23 cellular contexts compared by ENCODE assay signal in genomic region chr5:172864161-172864560, GRCh38. TPM values are rescaled to one million over a fixed set of nuclear protein-coding genes. Genes with fewer than 3 reads are reported as not detected.
DNase-seq lines count a peak whose midpoint lies in the region; ATAC-seq, FAIRE-seq and TF ChIP-seq lines count a peak whose summit lies in the region.
"Had no signal": no experiment of that assay in that cellular context is flagged by ENCODE, and none has a peak within 500 bp of the region (broad histone marks: within the 10 kb centered on the region; RNA-seq: fewer than 3 reads in every experiment).

No MANE protein-coding gene starts in this region.

- H3K27me3 ChIP-seq in esophagus muscularis mucosa, result no peaks in the 10 kb centered on the region
- no peaks in the 10 kb centered on the region for H3K27me3 ChIP-seq in gastrocnemius medialis
- H3K27me3 ChIP-seq: Peyer's patch had no signal

- H3K4me1 Mint-ChIP-seq in activated CD8-positive, alpha-beta T cell treated with anti-CD3 and anti-CD28 coated beads for 36 hours (ENCODE audit: low read depth), result peaks cover 45% of the 10 kb centered on the region

- H3K4me1 ChIP-seq in A549 (peaks cover 99% of the 10 kb centered on the region), esophagus muscularis mucosa (peaks cover 72 to 93% (median 90%) of the 10 kb centered on the region in 4 donors), gastrocnemius medialis (peaks cover 89 to 93% of the 10 kb centered on the region in 2 donors)

- H3K36me3 Mint-ChIP-seq in activated CD8-positive, alpha-beta T cell treated with anti-CD3 and anti-CD28 coated beads for 36 hours (ENCODE audit: low read depth), result no peaks in the 10 kb centered on the region
- H3K36me3 Mint-ChIP-seq: IgD-negative memory B cell had no signal

- TF ChIP-seq RAD21 in A549 (conservative IDR thresholded peaks at IDR 0.05 in 1 of 2, IDR thresholded peaks at IDR 0.05 in 1 of 2), result no peak

- ATAC-seq in A549 (no peak), gastrocnemius medialis (no peak)
- ATAC-seq in activated CD8-positive, alpha-beta T cell treated with anti-CD3 and anti-CD28 coated beads for 36 hours, result no peak
- ATAC-seq: HCT116, Right ventricle myocardium inferior had no signal

- CTCF ChIA-PET in A549 (lab: Yijun Ruan, JAX) (interaction anchor here (0.7 to 1.0 kb wide), 2 partner anchors 92 to 351 kb away, joined by 3 to 4 read pairs; no protein-coding TSS in a partner anchor), RWPE1 (lab: Yijun Ruan, JAX) (interaction anchor here (1.8 kb wide), 1 partner anchor 150 kb away, joined by 5 read pairs; no protein-coding TSS in a partner anchor)
- CTCF ChIA-PET in activated CD8-positive, alpha-beta T cell treated with anti-CD3 and anti-CD28 coated beads for 36 hours (lab: Charles Lee), result interaction anchor here (0.6 kb wide), 1 partner anchor 188 kb away, joined by 3 read pairs; no protein-coding TSS in a partner anchor

- no peak overlapping the region for H3K4me2 ChIP-seq in A549

- intact Hi-C loops in esophagus muscularis mucosa (cut with DNase I), result loop anchor here (10.0 kb wide), 1 partner anchor 149 kb away; no protein-coding TSS in a partner anchor
- intact Hi-C loops in gastrocnemius medialis (cut with DNase I; ENCODE audit: low total_unique reads), result loop anchor here (10.0 kb wide), 3 partner anchors 191 to 901 kb away; partner anchors contain the start of gene CREBRF
- intact Hi-C loops in activated CD8-positive, alpha-beta T cell treated with anti-CD3 and anti-CD28 coated beads for 36 hours (cut with micrococcal nuclease), result no loop called here

- TF ChIP-seq EP300 in A549 (IDR thresholded peaks at IDR 0.05) (no peak), esophagus muscularis mucosa (IDR thresholded peaks at IDR 0.05) (no peak)

- TF ChIP-seq POLR2A in A549 (IDR thresholded peaks at IDR 0.05; ENCODE audit: low read length) (no peak), esophagus muscularis mucosa (IDR thresholded peaks at IDR 0.05; ENCODE audit: low read depth) (no peak), gastrocnemius medialis (IDR thresholded peaks at IDR 0.05) (no peak)

- no peak overlapping the region for H3K4me3 Mint-ChIP-seq in activated CD8-positive, alpha-beta T cell treated with anti-CD3 and anti-CD28 coated beads for 36 hours
- H3K4me3 Mint-ChIP-seq: B cell, IgD-negative memory B cell had no signal

- no peak overlapping the region for H3K27ac Mint-ChIP-seq in activated CD8-positive, alpha-beta T cell treated with anti-CD3 and anti-CD28 coated beads for 36 hours
- H3K27ac Mint-ChIP-seq: B cell had no signal

- no peak for TF ChIP-seq CTCF in A549 (IDR thresholded peaks at IDR 0.05)
- no peak for TF ChIP-seq CTCF in RWPE1 (conservative IDR thresholded peaks at IDR 0.05; ENCODE audit: low read depth)
- TF ChIP-seq CTCF in esophagus muscularis mucosa (IDR thresholded peaks at IDR 0.05), result no peak
- TF ChIP-seq CTCF in gastrocnemius medialis (IDR thresholded peaks at IDR 0.05 in 4 of 5, conservative IDR thresholded peaks at IDR 0.05 in 1 of 5), result no peak
- no peak for TF ChIP-seq CTCF in activated CD8-positive, alpha-beta T cell treated with anti-CD3 and anti-CD28 coated beads for 36 hours (IDR thresholded peaks at IDR 0.05)

- H3K27ac ChIP-seq in A549 (peak overlapping the region; percentile 96 to 99; a peak in 5 of 6 replicates), RWPE1 (peak overlapping the region; percentile 61), esophagus muscularis mucosa (replicated peaks in 1 of 4) (peak overlapping the region in 3 of 4 donors; percentile 3 to 97 (median 90)), gastrocnemius medialis (peak overlapping the region; percentile 85 to 98 (median 94))
- H3K27ac ChIP-seq: Peyer's patch had no signal

- DNase-seq in A549 (ENCODE audit: low read depth in 1 of 2, low spot score in 1 of 2) (no peak), RWPE1 (ENCODE audit: low spot score) (no peak), esophagus muscularis mucosa (ENCODE audit: extremely low spot score) (no peak), gastrocnemius medialis (no peak), NCI-H82 (lab: John Stamatoyannopoulos, UW) (no peak), HK-2 (ENCODE audit: unreplicated experiment) (no peak), islet precursor cell (no peak)
- no peak for DNase-seq in activated CD8-positive, alpha-beta T cell treated with anti-CD3 and anti-CD28 coated beads for 36 hours
- DNase-seq: EL, GF-D8, MV-4-11, NCI-H1105 treated with DMSO at 0.1 percent for 48 hours, NCI-H2029 treated with DMSO at 0.1 percent for 48 hours, NCI-H226, NCI-H510A treated with DMSO at 0.1 percent for 48 hours, NCI-H748 treated with DMSO at 0.1 percent for 48 hours, Peyer's patch had no signal

- H3K27me3 Mint-ChIP-seq in activated CD8-positive, alpha-beta T cell treated with anti-CD3 and anti-CD28 coated beads for 36 hours, result no peaks in the 10 kb centered on the region
- H3K27me3 Mint-ChIP-seq: B cell, IgD-negative memory B cell had no signal

- H3K4me3 ChIP-seq in A549, result no peak overlapping the region
- no peak overlapping the region for H3K4me3 ChIP-seq in esophagus muscularis mucosa
- no peak overlapping the region for H3K4me3 ChIP-seq in gastrocnemius medialis
- H3K4me3 ChIP-seq: Peyer's patch had no signal

- 63% methylated on average over 4 of the region's 4 CpGs for WGBS in A549 (ENCODE audit: missing lambda C conversion rate)
- WGBS in esophagus muscularis mucosa, result 84% methylated on average over 4 of the region's 4 CpGs

- POLR2A ChIA-PET in A549 (lab: Yijun Ruan, JAX), result no interaction called here
- POLR2A ChIA-PET in RWPE1 (lab: Yijun Ruan, JAX; ENCODE audit: low non-redundant PET), result interaction anchor here (0.7 kb wide), 1 partner anchor 25 kb away, joined by 10 read pairs; no protein-coding TSS in a partner anchor
- POLR2A ChIA-PET in activated CD8-positive, alpha-beta T cell treated with anti-CD3 and anti-CD28 coated beads for 36 hours (lab: Charles Lee), result no interaction called here

- in situ Hi-C loops in gastrocnemius medialis (cut with MboI; ENCODE audit: low sequenced_read_pairs in 4 of 4), result loop anchor here in 1 of 4 donors (10.0 kb wide), 1 partner anchor 69 kb away; no protein-coding TSS in a partner anchor

- no peaks in the 10 kb centered on the region for H3K9me3 Mint-ChIP-seq in activated CD8-positive, alpha-beta T cell treated with anti-CD3 and anti-CD28 coated beads for 36 hours
- H3K9me3 Mint-ChIP-seq: IgD-negative memory B cell had no signal

- FAIRE-seq in A549 (lab: Jason Lieb, UNC), result no peak
- FAIRE-seq: GM19239, H1 had no signal

- peaks cover 0 to 6% (median 0%) of the 10 kb centered on the region in 4 donors for H3K36me3 ChIP-seq in esophagus muscularis mucosa
- H3K36me3 ChIP-seq in gastrocnemius medialis, result no peaks in the 10 kb centered on the region
- H3K36me3 ChIP-seq: Peyer's patch had no signal

- H3K9me3 ChIP-seq in A549, result no peaks in the 10 kb centered on the region
- no peaks in the 10 kb centered on the region for H3K9me3 ChIP-seq in esophagus muscularis mucosa
- H3K9me3 ChIP-seq in gastrocnemius medialis, result no peaks in the 10 kb centered on the region
- H3K9me3 ChIP-seq: Peyer's patch had no signal

TF ChIP-seq in A549, 52 proteins besides CTCF, POLR2A, EP300 and RAD21 (continues in another document):
- TF ChIP-seq MAFK (IDR thresholded peaks at IDR 0.05; ENCODE audit: partially characterized antibody), result no peak
- no peak for TF ChIP-seq SREBF2 (IDR thresholded peaks at IDR 0.05)
- TF ChIP-seq CEBPB (IDR thresholded peaks at IDR 0.05), result no peak
- TF ChIP-seq MAX (IDR thresholded peaks at IDR 0.05), result no peak
- TF ChIP-seq CBX2 (IDR thresholded peaks at IDR 0.05; ENCODE audit: borderline replicate concordance, low read depth), result no peak
- TF ChIP-seq EHF (CRISPR knock-in tag; IDR thresholded peaks at IDR 0.05), result no peak
- TF ChIP-seq JUN (IDR thresholded peaks at IDR 0.05), result no peak
- no peak for TF ChIP-seq FOSL2 (IDR thresholded peaks at IDR 0.05)
- TF ChIP-seq FOSL2 (CRISPR knock-in tag; IDR thresholded peaks at IDR 0.05), result no peak
- TF ChIP-seq REST (IDR thresholded peaks at IDR 0.05), result no peak
- TF ChIP-seq NR3C1 (IDR thresholded peaks at IDR 0.05), result no peak
- TF ChIP-seq ZC3H11A (IDR thresholded peaks at IDR 0.05), result no peak
- no peak for TF ChIP-seq CHD2 (IDR thresholded peaks at IDR 0.05; ENCODE audit: low read length, partially characterized antibody)

RNA-seq across cellular contexts. Expression of gene ERGIC1, which starts 30.1 kb away (rescaled TPM):
- polyA plus RNA-seq in A549 (2011; rRNA removed), result 176 and 208 TPM in 2 replicates
- polyA plus RNA-seq in A549 (2012; cell fraction: cytosol; rRNA removed), result 184 and 254 TPM in 2 replicates
- polyA plus RNA-seq in A549 (2012; cell fraction: nucleus; rRNA removed), result 131 and 150 TPM in 2 replicates
- polyA plus RNA-seq in A549 (2017; fragmentation: RNase III; extraction: RNeasy Plus Mini Kit Qiagen cat#74134 plus additional on column Dnase treatment), result 289 to 322 TPM (median 304 TPM) in 3 replicates
- polyA minus RNA-seq in A549 (2011; rRNA and poly(A)+ RNA removed), result 418 and 510 TPM in 2 replicates
- 100 to 1,000 TPM; 105 to 161 (median 145) TPM for total RNA-seq in esophagus muscularis mucosa
- 100 to 1,000 TPM in 1 of 4 donors, 10 to 100 TPM in 3; 54.4 to 108 (median 88.0) TPM for total RNA-seq in gastrocnemius medialis
- 10 to 100 TPM; 56.1 to 57.0 TPM for total RNA-seq in activated CD8-positive, alpha-beta T cell treated with anti-CD3 and anti-CD28 coated beads for 36 hours
